Comparison of ENCODE assay signal across 1 cellular context in the genomic region with DNA sequence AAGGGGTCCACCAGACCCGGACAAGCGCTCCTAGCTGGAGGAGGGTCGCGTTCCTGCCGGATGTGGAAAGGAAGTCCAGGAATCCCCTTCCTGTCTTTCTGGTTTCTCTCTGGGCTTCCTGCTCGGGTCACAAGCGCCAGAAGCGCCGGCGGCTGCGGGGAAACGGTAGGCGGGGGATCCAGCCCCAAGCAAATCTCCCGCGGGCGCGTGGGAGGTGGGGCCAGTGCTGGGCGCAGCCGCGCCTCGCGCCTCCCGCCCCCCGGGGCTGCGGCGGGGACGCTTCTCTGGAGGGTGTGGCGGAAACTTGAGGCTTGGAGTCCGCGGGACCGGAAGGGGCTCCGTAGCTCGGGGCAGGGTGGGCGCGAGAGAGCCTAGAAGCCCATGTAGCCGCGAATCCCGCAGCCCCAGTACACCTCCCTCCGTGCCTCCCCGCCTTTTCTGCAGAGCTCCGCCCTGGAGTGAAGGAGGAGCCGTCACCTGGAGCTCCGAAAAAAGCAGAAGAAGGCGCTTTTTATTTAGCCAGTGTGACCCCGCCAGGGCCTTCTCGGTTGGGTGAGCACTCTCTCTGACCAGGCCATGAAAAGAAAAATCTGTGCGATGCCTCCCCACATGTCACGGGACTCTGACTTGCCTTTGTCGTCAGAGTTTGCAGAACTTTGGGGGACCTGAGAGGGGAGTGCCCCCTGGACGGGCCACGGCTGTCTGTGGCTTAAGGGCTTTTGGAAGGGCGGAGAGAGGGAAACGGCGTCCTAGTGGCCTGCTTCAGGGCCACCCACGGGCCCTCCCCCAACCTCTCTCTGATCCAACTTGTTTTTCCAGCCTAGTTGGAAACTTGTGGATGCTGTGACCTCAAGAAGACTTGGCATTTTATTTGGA.
TF ChIP-seq lines count a peak whose summit lies in the region.

No MANE protein-coding gene starts in this region.

TF ChIP-seq in K562, 482 proteins besides CTCF, POLR2A, EP300 and RAD21 (continued from another document):
- TF ChIP-seq ZBTB11 (CRISPR knock-in tag; IDR thresholded peaks at IDR 0.05), result peak in 1 of 3 experiments; percentile 76; a peak in 2 of 6 replicates
- TF ChIP-seq GABPA (tag; conservative IDR thresholded peaks at IDR 0.05; ENCODE audit: low read depth), result peak; percentile 83
- TF ChIP-seq, protein P1, sequence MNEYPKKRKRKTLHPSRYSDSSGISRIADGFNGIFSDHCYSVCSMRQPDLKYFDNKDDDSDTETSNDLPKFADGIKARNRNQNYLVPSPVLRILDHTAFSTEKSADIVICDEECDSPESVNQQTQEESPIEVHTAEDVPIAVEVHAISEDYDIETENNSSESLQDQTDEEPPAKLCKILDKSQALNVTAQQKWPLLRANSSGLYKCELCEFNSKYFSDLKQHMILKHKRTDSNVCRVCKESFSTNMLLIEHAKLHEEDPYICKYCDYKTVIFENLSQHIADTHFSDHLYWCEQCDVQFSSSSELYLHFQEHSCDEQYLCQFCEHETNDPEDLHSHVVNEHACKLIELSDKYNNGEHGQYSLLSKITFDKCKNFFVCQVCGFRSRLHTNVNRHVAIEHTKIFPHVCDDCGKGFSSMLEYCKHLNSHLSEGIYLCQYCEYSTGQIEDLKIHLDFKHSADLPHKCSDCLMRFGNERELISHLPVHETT (CRISPR knock-in tag; conservative IDR thresholded peaks at IDR 0.05 in 1 of 2, IDR thresholded peaks at IDR 0.05 in 1 of 2), result no peak
- TF ChIP-seq NFRKB (IDR thresholded peaks at IDR 0.05; ENCODE audit: low read depth), result no peak
- TF ChIP-seq, protein P2, sequence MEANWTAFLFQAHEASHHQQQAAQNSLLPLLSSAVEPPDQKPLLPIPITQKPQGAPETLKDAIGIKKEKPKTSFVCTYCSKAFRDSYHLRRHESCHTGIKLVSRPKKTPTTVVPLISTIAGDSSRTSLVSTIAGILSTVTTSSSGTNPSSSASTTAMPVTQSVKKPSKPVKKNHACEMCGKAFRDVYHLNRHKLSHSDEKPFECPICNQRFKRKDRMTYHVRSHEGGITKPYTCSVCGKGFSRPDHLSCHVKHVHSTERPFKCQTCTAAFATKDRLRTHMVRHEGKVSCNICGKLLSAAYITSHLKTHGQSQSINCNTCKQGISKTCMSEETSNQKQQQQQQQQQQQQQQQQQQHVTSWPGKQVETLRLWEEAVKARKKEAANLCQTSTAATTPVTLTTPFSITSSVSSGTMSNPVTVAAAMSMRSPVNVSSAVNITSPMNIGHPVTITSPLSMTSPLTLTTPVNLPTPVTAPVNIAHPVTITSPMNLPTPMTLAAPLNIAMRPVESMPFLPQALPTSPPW (CRISPR knock-in tag; IDR thresholded peaks at IDR 0.05), result peak; percentile 96
- TF ChIP-seq ELF1 (tag; IDR thresholded peaks at IDR 0.05), result peak; percentile 62; the same call in 1 of the 2 replicates
